Comparison of ENCODE assay signal across 23 cellular contexts in the genomic region with DNA sequence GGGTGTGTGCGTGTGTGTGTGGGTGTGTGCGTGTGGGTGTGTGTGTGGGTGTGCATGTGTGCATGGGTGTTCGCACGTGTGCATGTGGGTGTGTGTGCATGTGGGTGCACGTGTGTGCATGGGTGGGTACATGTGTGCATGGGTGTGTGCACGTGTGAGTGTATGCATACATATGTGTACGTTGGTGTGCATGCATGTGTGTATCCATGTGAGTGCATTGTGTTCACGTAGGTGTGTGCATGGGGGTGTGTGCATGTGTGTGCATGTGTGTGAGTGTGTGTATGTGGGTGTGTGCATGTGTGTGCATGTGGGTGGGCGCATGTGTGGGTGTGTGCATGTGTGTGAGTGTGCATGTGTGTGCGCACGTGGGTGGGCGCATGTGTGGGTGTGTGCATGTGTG. TPM values are rescaled to one million over a fixed set of nuclear protein-coding genes. Genes with fewer than 3 reads are reported as not detected.
DNase-seq lines count a peak whose midpoint lies in the region; ATAC-seq, FAIRE-seq and TF ChIP-seq lines count a peak whose summit lies in the region.
"Had no signal": no experiment of that assay in that cellular context is flagged by ENCODE, and none has a peak within 500 bp of the region (broad histone marks: within the 10 kb centered on the region; RNA-seq: fewer than 3 reads in every experiment).

No MANE protein-coding gene starts in this region.

- WGBS in HepG2 (ENCODE audit: low lambda C conversion rate): 75% methylated on average over 12 of the region's 12 CpGs
- 85 to 89% (median 88%) methylated on average over 12 of the region's 12 CpGs for WGBS in stomach, 5 donors
- WGBS in small intestine, 3 donors: 77 to 89% (median 84%) methylated on average over 12 of the region's 12 CpGs

- peaks cover 12% of the 10 kb centered on the region for H3K4me1 Mint-ChIP-seq in activated naive CD8-positive, alpha-beta T cell treated with anti-CD3 and anti-CD28 coated beads, Interleukin-2, amount 10 ng/mL, durations not matched to agents 7 days and 5 days
- H3K4me1 Mint-ChIP-seq in activated naive CD8-positive, alpha-beta T cell treated with anti-CD3 and anti-CD28 coated beads for 36 hours: peaks cover 21% of the 10 kb centered on the region
- peaks cover 58% of the 10 kb centered on the region for H3K4me1 Mint-ChIP-seq in dendritic cell treated with granulocyte-macrophage colony-stimulating factor and Interleukin-4, amounts not matched to agents 40 ng/mL and 50 ng/mL, for 4 days (ENCODE audit: low read depth)

- H3K4me1 ChIP-seq in HepG2 (ENCODE audit: insufficient read depth, low read length): peaks cover 11% of the 10 kb centered on the region
- peaks cover 0 to 26% (median 13%) of the 10 kb centered on the region in 4 donors for H3K4me1 ChIP-seq in stomach
- no peaks in the 10 kb centered on the region for H3K4me1 ChIP-seq in small intestine (ENCODE audit: control insufficient read depth in 2 of 2, insufficient read depth in 1 of 2, low read depth in 1 of 2, low read length in 1 of 2)
- H3K4me1 ChIP-seq in uterus: no peaks in the 10 kb centered on the region

- H3K4me3 ChIP-seq in HepG2 (replicated peaks in 1 of 3; ENCODE audit: insufficient read depth in 1 of 3, low read depth in 2 of 3, low read length in 3 of 3) (no peak overlapping the region), stomach (no peak overlapping the region), small intestine (ENCODE audit: low read depth in 1 of 2, low read length in 2 of 2) (no peak overlapping the region), uterus (no peak overlapping the region)

- intact Hi-C loops in dendritic cell treated with granulocyte-macrophage colony-stimulating factor and Interleukin-4, amounts not matched to agents 40 ng/mL and 50 ng/mL, for 4 days (cut with micrococcal nuclease): no loop called here
- intact Hi-C loops in HepG2 (cut with micrococcal nuclease; ENCODE audit: unreplicated experiment): no loop called here
- intact Hi-C loops in stomach (cut with DNase I; ENCODE audit: low total_unique reads): no loop called here
- intact Hi-C loops in uterus (cut with DNase I; ENCODE audit: low total_unique reads): no loop called here

- no peak overlapping the region for H3K4me2 ChIP-seq in HepG2 (ENCODE audit: low read depth, low read length)

- H3K79me2 ChIP-seq in HepG2 (ENCODE audit: insufficient read depth, low read length): no peaks in the 10 kb centered on the region

- TF ChIP-seq EP300 in HepG2 (IDR thresholded peaks at IDR 0.05; ENCODE audit: low read depth in 2 of 2, low read length in 2 of 2) (no peak), HepG2 (CRISPR knock-in tag; IDR thresholded peaks at IDR 0.05; ENCODE audit: borderline replicate concordance) (no peak), stomach (IDR thresholded peaks at IDR 0.05) (no peak)

- H3K27me3 ChIP-seq in HepG2 (ENCODE audit: control insufficient read depth in 1 of 2, insufficient read depth in 2 of 2, low read length in 2 of 2) (peaks cover 2 to 7% of the 10 kb centered on the region in 2 experiments; a peak in 2 of 5 replicates), stomach (no peaks in the 10 kb centered on the region), small intestine (ENCODE audit: control insufficient read depth in 2 of 2, insufficient read depth in 2 of 2, low read length in 2 of 2) (peaks cover 0 to 3% of the 10 kb centered on the region in 2 donors), uterus (no peaks in the 10 kb centered on the region)

- POLR2A ChIA-PET in activated naive CD8-positive, alpha-beta T cell treated with anti-CD3 and anti-CD28 coated beads, Interleukin-2, amount 10 ng/mL, durations not matched to agents 7 days and 5 days (lab: Charles Lee): no interaction called here
- POLR2A ChIA-PET in HepG2 (lab: Yijun Ruan, JAX): no interaction called here

- H4K20me1 ChIP-seq in HepG2 (ENCODE audit: insufficient read depth, low read length): no peaks in the 10 kb centered on the region

- H3K27ac Mint-ChIP-seq in activated naive CD8-positive, alpha-beta T cell treated with anti-CD3 and anti-CD28 coated beads, Interleukin-2, amount 10 ng/mL, durations not matched to agents 7 days and 5 days: peak overlapping the region; percentile 31
- no peak overlapping the region for H3K27ac Mint-ChIP-seq in activated naive CD8-positive, alpha-beta T cell treated with anti-CD3 and anti-CD28 coated beads for 36 hours
- peak overlapping the region; percentile 76 for H3K27ac Mint-ChIP-seq in dendritic cell treated with granulocyte-macrophage colony-stimulating factor and Interleukin-4, amounts not matched to agents 40 ng/mL and 50 ng/mL, for 4 days

- no peak overlapping the region for H3K9ac ChIP-seq in HepG2 (ENCODE audit: insufficient read depth, low read depth, low read length)

- TF ChIP-seq RAD21 in HepG2 (CRISPR knock-in tag; IDR thresholded peaks at IDR 0.05): no peak

- no peak for TF ChIP-seq CTCF in HepG2 (CRISPR knock-in tag; IDR thresholded peaks at IDR 0.05)
- no peak for TF ChIP-seq CTCF in stomach (IDR thresholded peaks at IDR 0.05)
- no peak for TF ChIP-seq CTCF in uterus (IDR thresholded peaks at IDR 0.05)

- H3K27me3 Mint-ChIP-seq in activated naive CD8-positive, alpha-beta T cell treated with anti-CD3 and anti-CD28 coated beads, Interleukin-2, amount 10 ng/mL, durations not matched to agents 7 days and 5 days: peaks cover 26% of the 10 kb centered on the region
- peaks cover 42% of the 10 kb centered on the region for H3K27me3 Mint-ChIP-seq in activated naive CD8-positive, alpha-beta T cell treated with anti-CD3 and anti-CD28 coated beads for 36 hours
- peaks cover 60% of the 10 kb centered on the region for H3K27me3 Mint-ChIP-seq in dendritic cell treated with granulocyte-macrophage colony-stimulating factor and Interleukin-4, amounts not matched to agents 40 ng/mL and 50 ng/mL, for 4 days

- H3K36me3 Mint-ChIP-seq in activated naive CD8-positive, alpha-beta T cell treated with anti-CD3 and anti-CD28 coated beads, Interleukin-2, amount 10 ng/mL, durations not matched to agents 7 days and 5 days: no peaks in the 10 kb centered on the region
- H3K36me3 Mint-ChIP-seq in activated naive CD8-positive, alpha-beta T cell treated with anti-CD3 and anti-CD28 coated beads for 36 hours: no peaks in the 10 kb centered on the region
- H3K36me3 Mint-ChIP-seq in dendritic cell treated with granulocyte-macrophage colony-stimulating factor and Interleukin-4, amounts not matched to agents 40 ng/mL and 50 ng/mL, for 4 days (ENCODE audit: low read depth): no peaks in the 10 kb centered on the region

- H2AFZ ChIP-seq in HepG2 (ENCODE audit: low read length): no peak overlapping the region

- H3K9me3 ChIP-seq in HepG2 (ENCODE audit: low read length): no peaks in the 10 kb centered on the region
- no peaks in the 10 kb centered on the region for H3K9me3 ChIP-seq in stomach
- no peaks in the 10 kb centered on the region for H3K9me3 ChIP-seq in small intestine (ENCODE audit: control insufficient read depth, low read depth)
- no peaks in the 10 kb centered on the region for H3K9me3 ChIP-seq in uterus

- TF ChIP-seq POLR2A in HepG2 (IDR thresholded peaks at IDR 0.05; ENCODE audit: insufficient read depth in 1 of 2, low read depth in 2 of 2, low read length in 2 of 2) (no peak), stomach (IDR thresholded peaks at IDR 0.05) (no peak), uterus (IDR thresholded peaks at IDR 0.05) (no peak)

- H3K4me3 Mint-ChIP-seq in activated naive CD8-positive, alpha-beta T cell treated with anti-CD3 and anti-CD28 coated beads, Interleukin-2, amount 10 ng/mL, durations not matched to agents 7 days and 5 days: no peak overlapping the region
- H3K4me3 Mint-ChIP-seq in activated naive CD8-positive, alpha-beta T cell treated with anti-CD3 and anti-CD28 coated beads for 36 hours: no peak overlapping the region
- H3K4me3 Mint-ChIP-seq in dendritic cell treated with granulocyte-macrophage colony-stimulating factor and Interleukin-4, amounts not matched to agents 40 ng/mL and 50 ng/mL, for 4 days: no peak overlapping the region

- CTCF ChIA-PET in HepG2 (lab: Yijun Ruan, JAX; ENCODE audit: low intra/inter-chr PET ratio, low total read pairs): no interaction called here

- no peak for FAIRE-seq in HepG2 (lab: Jason Lieb, UNC)
- no peak for FAIRE-seq in small intestine (lab: Jason Lieb, UNC)
- FAIRE-seq: A204.1, G401.6, GM18507, H54 had no signal

- in situ Hi-C loops in HepG2 (cut with HindIII; ENCODE audit: extremely low pct_ligation_motif_present, low pct_unique_long_range_greater_than_20kb): no loop called here

- H3K27ac ChIP-seq in HepG2 (ENCODE audit: extremely low read length, insufficient read depth, low read length) (no peak overlapping the region), stomach (no peak overlapping the region), small intestine (ENCODE audit: low read depth in 1 of 2, low read length in 1 of 2) (no peak overlapping the region), uterus (no peak overlapping the region)

- BruUV-seq in HepG2 (replicated peaks; lab: Mats Ljungman, UMichigan): no TSS peak

- no peaks in the 10 kb centered on the region for H3K36me3 ChIP-seq in HepG2 (replicated peaks in 1 of 2; ENCODE audit: control insufficient read depth in 1 of 2, insufficient read depth in 2 of 2, low read length in 2 of 2)
- H3K36me3 ChIP-seq in stomach: no peaks in the 10 kb centered on the region
- H3K36me3 ChIP-seq in small intestine (ENCODE audit: control insufficient read depth in 2 of 2, insufficient read depth in 2 of 2, low read length in 2 of 2): no peaks in the 10 kb centered on the region
- H3K36me3 ChIP-seq in uterus: no peaks in the 10 kb centered on the region

- H3K9me3 Mint-ChIP-seq in activated naive CD8-positive, alpha-beta T cell treated with anti-CD3 and anti-CD28 coated beads, Interleukin-2, amount 10 ng/mL, durations not matched to agents 7 days and 5 days: no peaks in the 10 kb centered on the region
- H3K9me3 Mint-ChIP-seq in activated naive CD8-positive, alpha-beta T cell treated with anti-CD3 and anti-CD28 coated beads for 36 hours: no peaks in the 10 kb centered on the region
- H3K9me3 Mint-ChIP-seq in dendritic cell treated with granulocyte-macrophage colony-stimulating factor and Interleukin-4, amounts not matched to agents 40 ng/mL and 50 ng/mL, for 4 days: no peaks in the 10 kb centered on the region

- no peak for DNase-seq in activated naive CD8-positive, alpha-beta T cell treated with anti-CD3 and anti-CD28 coated beads, Interleukin-2, amount 10 ng/mL, durations not matched to agents 7 days and 5 days
- DNase-seq in activated naive CD8-positive, alpha-beta T cell treated with anti-CD3 and anti-CD28 coated beads for 36 hours: no peak
- no peak for DNase-seq in HepG2 (ENCODE audit: low spot score)
- DNase-seq in stomach: peak; percentile 15
- no peak for DNase-seq in small intestine
- DNase-seq in uterus: no peak
- DNase-seq in mesenteric fat pad (ENCODE audit: low spot score): no peak
- DNase-seq: C1 segment of cervical spinal cord, DND-41, NCI-H1417, NCI-H187 treated with DMSO at 0.1 percent for 48 hours, NCI-H2171, NCI-H748 treated with DMSO at 0.1 percent for 48 hours, OCI-M1, SHP77 treated with DMSO at 0.1 percent for 48 hours had no signal

- ATAC-seq in activated naive CD8-positive, alpha-beta T cell treated with anti-CD3 and anti-CD28 coated beads, Interleukin-2, amount 10 ng/mL, durations not matched to agents 7 days and 5 days (ENCODE audit: low read depth): no peak
- ATAC-seq in HepG2: no peak

RNA-seq across cellular contexts. Expression of a gene that starts 19.9 kb away (rescaled TPM):
- not detected for total RNA-seq in activated naive CD8-positive, alpha-beta T cell treated with anti-CD3 and anti-CD28 coated beads, Interleukin-2, amount 10 ng/mL, durations not matched to agents 7 days and 5 days
- total RNA-seq in activated naive CD8-positive, alpha-beta T cell treated with anti-CD3 and anti-CD28 coated beads for 36 hours: not detected
- not detected in 2 replicates for total RNA-seq in HepG2 (2016; rRNA removed; fragmentation: Illumina TruSeq; extraction: Trizol)
- total RNA-seq in HepG2 (2016; cell fraction: cytosol; rRNA removed; fragmentation: Illumina TruSeq; extraction: Trizol; ENCODE audit: low read depth): not detected in 2 replicates
- total RNA-seq in HepG2 (2016; cell fraction: insoluble cytoplasmic fraction; rRNA removed; fragmentation: Illumina TruSeq; extraction: Trizol): not detected in 2 replicates
- not detected in 2 replicates for total RNA-seq in HepG2 (2016; cell fraction: membrane; rRNA removed; fragmentation: Illumina TruSeq; extraction: Trizol)
- total RNA-seq in HepG2 (2016; cell fraction: nucleus; rRNA removed; fragmentation: Illumina TruSeq; extraction: Trizol): not detected in 2 replicates
- polyA plus RNA-seq in HepG2 (2011; rRNA removed): not detected in 2 replicates
- polyA plus RNA-seq in HepG2 (2011; cell fraction: cytosol; rRNA removed): not detected in 2 replicates
- not detected in 2 replicates for polyA plus RNA-seq in HepG2 (2011; cell fraction: nucleus; rRNA removed)
- not detected in 2 replicates for polyA plus RNA-seq in HepG2 (2012)
- polyA plus RNA-seq in HepG2 (2016; cell fraction: cytosol; fragmentation: Illumina TruSeq; extraction: Trizol; ENCODE audit: low read depth): not detected in 2 replicates
- not detected in 2 replicates for polyA plus RNA-seq in HepG2 (2016; cell fraction: insoluble cytoplasmic fraction; fragmentation: Illumina TruSeq; extraction: Trizol; ENCODE audit: low read depth)
- polyA plus RNA-seq in HepG2 (2016; cell fraction: membrane; fragmentation: Illumina TruSeq; extraction: Trizol; ENCODE audit: low read depth): not detected in 2 replicates
- not detected in 2 replicates for polyA plus RNA-seq in HepG2 (2016; cell fraction: nucleus; fragmentation: Illumina TruSeq; extraction: Trizol; ENCODE audit: insufficient read depth, low read depth)
- not detected in 2 replicates for polyA minus RNA-seq in HepG2 (2011; rRNA and poly(A)+ RNA removed; ENCODE audit: low replicate concordance)
- polyA minus RNA-seq in HepG2 (2011; cell fraction: cytosol; rRNA and poly(A)+ RNA removed): not detected in 2 replicates
- polyA minus RNA-seq in HepG2 (2011; cell fraction: nucleus; rRNA and poly(A)+ RNA removed): not detected in 2 replicates
- 1 to 10 TPM in 2 of 5 donors, not detected in 3; 1.8 to 3.3 TPM for total RNA-seq in stomach
- 1 to 10 TPM in 2 of 3 donors, not detected in 1; 1.2 to 1.9 TPM for polyA plus RNA-seq in stomach
- under 1 TPM in 2 of 3 donors, not detected in 1; 0.37 to 0.81 TPM for polyA plus RNA-seq in small intestine
- total RNA-seq in uterus: not detected
- total RNA-seq in mesenteric fat pad: 17.5 TPM
- total RNA-seq: HT-29, NCI-H460, RPMI7951 had no signal

RNA-seq across cellular contexts. Expression of a gene that starts 44.6 kb away (rescaled TPM):
- 1 to 10 TPM; 7.1 to 7.2 TPM for total RNA-seq in activated naive CD8-positive, alpha-beta T cell treated with anti-CD3 and anti-CD28 coated beads, Interleukin-2, amount 10 ng/mL, durations not matched to agents 7 days and 5 days
- total RNA-seq in activated naive CD8-positive, alpha-beta T cell treated with anti-CD3 and anti-CD28 coated beads for 36 hours: 1 to 10 TPM; 3.4 TPM
- total RNA-seq in HepG2 (2016; rRNA removed; fragmentation: Illumina TruSeq; extraction: Trizol) (8.8 and 13.9 TPM in 2 replicates), stomach (1 to 10 TPM in 2 of 5 donors, not detected in 3; 1.1 to 4.8 TPM), uterus (1 to 10 TPM in 2 of 4 donors, not detected in 2; 1.2 to 1.5 TPM), mesenteric fat pad (0.58 TPM)
- total RNA-seq in HepG2 (2016; cell fraction: cytosol; rRNA removed; fragmentation: Illumina TruSeq; extraction: Trizol; ENCODE audit: low read depth): 1.5 and 2.7 TPM in 2 replicates
- 8.7 and 13.4 TPM in 2 replicates for total RNA-seq in HepG2 (2016; cell fraction: insoluble cytoplasmic fraction; rRNA removed; fragmentation: Illumina TruSeq; extraction: Trizol)
- 3.5 and 3.8 TPM in 2 replicates for total RNA-seq in HepG2 (2016; cell fraction: membrane; rRNA removed; fragmentation: Illumina TruSeq; extraction: Trizol)
- 4.5 and 4.8 TPM in 2 replicates for total RNA-seq in HepG2 (2016; cell fraction: nucleus; rRNA removed; fragmentation: Illumina TruSeq; extraction: Trizol)
- polyA plus RNA-seq in HepG2 (2011; rRNA removed) (4.3 and 6.7 TPM in 2 replicates), stomach (1 to 10 TPM; 1.7 to 8.7 (median 3.8) TPM), small intestine (1 to 10 TPM; 3.6 to 5.8 (median 5.7) TPM)
- 7.1 and 9.4 TPM in 2 replicates for polyA plus RNA-seq in HepG2 (2011; cell fraction: cytosol; rRNA removed)
- 2.7 and 3.5 TPM in 2 replicates for polyA plus RNA-seq in HepG2 (2011; cell fraction: nucleus; rRNA removed)
- 2.1 and 7.1 TPM in 2 replicates for polyA plus RNA-seq in HepG2 (2012)
- polyA plus RNA-seq in HepG2 (2016; cell fraction: cytosol; fragmentation: Illumina TruSeq; extraction: Trizol; ENCODE audit: low read depth): 3.0 and 3.6 TPM in 2 replicates
- polyA plus RNA-seq in HepG2 (2016; cell fraction: insoluble cytoplasmic fraction; fragmentation: Illumina TruSeq; extraction: Trizol; ENCODE audit: low read depth): 20.9 and 21.9 TPM in 2 replicates
- polyA plus RNA-seq in HepG2 (2016; cell fraction: membrane; fragmentation: Illumina TruSeq; extraction: Trizol; ENCODE audit: low read depth): 3.2 and 4.1 TPM in 2 replicates
- 9.6 and 11.7 TPM in 2 replicates for polyA plus RNA-seq in HepG2 (2016; cell fraction: nucleus; fragmentation: Illumina TruSeq; extraction: Trizol; ENCODE audit: insufficient read depth, low read depth)
- 9.8 and 29.9 TPM in 2 replicates for polyA minus RNA-seq in HepG2 (2011; rRNA and poly(A)+ RNA removed; ENCODE audit: low replicate concordance)
- polyA minus RNA-seq in HepG2 (2011; cell fraction: cytosol; rRNA and poly(A)+ RNA removed): 3.8 and 5.0 TPM in 2 replicates
- polyA minus RNA-seq in HepG2 (2011; cell fraction: nucleus; rRNA and poly(A)+ RNA removed): 1.2 and 1.6 TPM in 2 replicates
